Comparison of ENCODE assay signal across 16 cellular contexts in the genomic region with DNA sequence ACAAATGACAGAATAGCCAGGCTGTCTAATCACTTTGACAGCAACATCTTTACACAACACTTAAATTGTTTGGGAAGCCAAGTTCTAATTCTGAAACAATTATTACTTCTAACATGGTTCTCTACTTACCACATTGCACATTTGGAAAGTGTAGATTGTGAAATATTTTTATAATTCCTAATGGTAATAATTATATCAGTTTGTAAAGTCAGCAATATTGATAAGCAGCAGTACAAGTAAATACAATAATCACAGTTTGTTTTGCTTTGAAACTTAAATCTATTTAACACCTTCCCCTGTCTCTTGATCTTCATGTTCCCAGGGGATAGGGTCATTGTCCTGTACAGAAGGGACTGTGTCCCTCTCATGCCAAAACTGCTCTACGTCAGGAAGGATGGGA. TPM values are rescaled to one million over a fixed set of nuclear protein-coding genes. Genes with fewer than 3 reads are reported as not detected.
DNase-seq lines count a peak whose midpoint lies in the region; ATAC-seq and TF ChIP-seq lines count a peak whose summit lies in the region.
"Had no signal": no experiment of that assay in that cellular context is flagged by ENCODE, and none has a peak within 500 bp of the region (broad histone marks: within the 10 kb centered on the region; RNA-seq: fewer than 3 reads in every experiment).

No MANE protein-coding gene starts in this region.

- peak overlapping the region; percentile 6 for H3K27ac Mint-ChIP-seq in activated T-cell treated with anti-CD3 and anti-CD28 coated beads, Interleukin-2, amount 50 U/mL, for 24 hours
- peak overlapping the region in 3 of 5 experiments; percentile 7 to 56 (median 25) for H3K27ac Mint-ChIP-seq in brain
- H3K27ac Mint-ChIP-seq: CD8-positive, alpha-beta memory T cell; IgD-negative memory B cell had no signal

- no peaks in the 10 kb centered on the region for H3K4me1 Mint-ChIP-seq in activated T-cell treated with anti-CD3 and anti-CD28 coated beads, Interleukin-2, amount 50 U/mL, for 24 hours (ENCODE audit: low read depth)
- H3K4me1 Mint-ChIP-seq in activated T-cell treated with anti-CD3 and anti-CD28 coated beads, Interleukin-2, amount 50 U/mL, for 4 hours (ENCODE audit: low read depth): no peaks in the 10 kb centered on the region
- peaks cover 13% of the 10 kb centered on the region for H3K4me1 Mint-ChIP-seq in brain

- no peak overlapping the region for H3K4me3 Mint-ChIP-seq in activated T-cell treated with anti-CD3 and anti-CD28 coated beads, Interleukin-2, amount 50 U/mL, for 24 hours
- no peak overlapping the region for H3K4me3 Mint-ChIP-seq in activated T-cell treated with anti-CD3 and anti-CD28 coated beads, Interleukin-2, amount 50 U/mL, for 4 hours
- H3K4me3 Mint-ChIP-seq in brain: no peak overlapping the region
- H3K4me3 Mint-ChIP-seq: CD8-positive, alpha-beta memory T cell had no signal

- no peak overlapping the region for H3K4me2 ChIP-seq in HCT116 (ENCODE audit: low read length)
- H3K4me2 ChIP-seq: BLaER1 had no signal

- no peak overlapping the region for H3K9ac ChIP-seq in HCT116 (ENCODE audit: low read length)
- H3K9ac ChIP-seq: BLaER1 had no signal

- no peak for ATAC-seq in activated T-cell treated with anti-CD3 and anti-CD28 coated beads, Interleukin-2, amount 50 U/mL, for 4 hours
- peak; percentile 11; the same call in 1 of the 2 replicates for ATAC-seq in HCT116

- H3K27me3 ChIP-seq in HCT116 (ENCODE audit: insufficient read depth, low read length): no peaks in the 10 kb centered on the region
- H3K27me3 ChIP-seq: BLaER1 had no signal

- no peak for TF ChIP-seq CTCF in HCT116 (IDR thresholded peaks at IDR 0.05 in 2 of 3, conservative IDR thresholded peaks at IDR 0.05 in 1 of 3; ENCODE audit: borderline replicate concordance in 1 of 3, insufficient read depth in 1 of 3, low read depth in 2 of 3, low read length in 2 of 3)
- TF ChIP-seq CTCF in brain (conservative IDR thresholded peaks at IDR 0.05): no peak

- no peak overlapping the region for H3K27ac ChIP-seq in HCT116 (ENCODE audit: low read depth, low read length)
- peak overlapping the region; percentile 22 for H3K27ac ChIP-seq in temporal lobe (ENCODE audit: low read depth, low read length)
- H3K27ac ChIP-seq: 22Rv1, BLaER1 had no signal

- TF ChIP-seq POLR2A in HCT116 (IDR thresholded peaks at IDR 0.05; ENCODE audit: borderline replicate concordance, extremely low read depth, insufficient read depth, insufficient read length): no peak

- H3K4me1 ChIP-seq in HCT116 (ENCODE audit: control insufficient read depth in 1 of 2, insufficient read depth in 2 of 2, low read length in 2 of 2): no peaks in the 10 kb centered on the region
- H3K4me1 ChIP-seq: Caco-2 had no signal

- H3K27me3 Mint-ChIP-seq in activated T-cell treated with anti-CD3 and anti-CD28 coated beads, Interleukin-2, amount 50 U/mL, for 24 hours: peaks cover 2% of the 10 kb centered on the region
- peaks cover 6% of the 10 kb centered on the region for H3K27me3 Mint-ChIP-seq in activated T-cell treated with anti-CD3 and anti-CD28 coated beads, Interleukin-2, amount 50 U/mL, for 4 hours (ENCODE audit: low read depth)
- no peaks in the 10 kb centered on the region for H3K27me3 Mint-ChIP-seq in brain

- H3K9me2 ChIP-seq in HCT116 (ENCODE audit: insufficient read depth): no peaks in the 10 kb centered on the region

- TF ChIP-seq RAD21 in HCT116 (IDR thresholded peaks at IDR 0.05; ENCODE audit: low read depth): no peak

- intact Hi-C loops in HCT116 (cut with micrococcal nuclease): no loop called here

- no peaks in the 10 kb centered on the region for H3K9me3 ChIP-seq in HCT116 (ENCODE audit: control insufficient read depth in 1 of 2, insufficient read depth in 1 of 2, low read depth in 1 of 2, low read length in 2 of 2)
- H3K9me3 ChIP-seq: BLaER1, Caco-2 had no signal

- RAD21 ChIA-PET in HCT116 (lab: Charles Lee; ENCODE audit: low non-redundant PET in 1 of 2, low total read pairs in 2 of 2, uncharacterized antibody in 2 of 2, unreplicated experiment in 2 of 2): no interaction called here

- no peaks in the 10 kb centered on the region for H4K20me1 ChIP-seq in HCT116 (ENCODE audit: insufficient read depth)
- H4K20me1 ChIP-seq: BLaER1 had no signal

- H2AFZ ChIP-seq in HCT116 (ENCODE audit: low read depth, low read length, poor library complexity, severe bottlenecking): no peak overlapping the region

- peaks cover 42% of the 10 kb centered on the region for H3K36me3 Mint-ChIP-seq in activated T-cell treated with anti-CD3 and anti-CD28 coated beads, Interleukin-2, amount 50 U/mL, for 24 hours (ENCODE audit: low read depth)
- peaks cover 21% of the 10 kb centered on the region for H3K36me3 Mint-ChIP-seq in activated T-cell treated with anti-CD3 and anti-CD28 coated beads, Interleukin-2, amount 50 U/mL, for 4 hours (ENCODE audit: insufficient read depth)
- H3K36me3 Mint-ChIP-seq in brain: peaks cover 16% of the 10 kb centered on the region

- no peaks in the 10 kb centered on the region for H3K9me3 Mint-ChIP-seq in activated T-cell treated with anti-CD3 and anti-CD28 coated beads, Interleukin-2, amount 50 U/mL, for 24 hours
- H3K9me3 Mint-ChIP-seq in activated T-cell treated with anti-CD3 and anti-CD28 coated beads, Interleukin-2, amount 50 U/mL, for 4 hours: no peaks in the 10 kb centered on the region
- no peaks in the 10 kb centered on the region for H3K9me3 Mint-ChIP-seq in brain
- H3K9me3 Mint-ChIP-seq: CD8-positive, alpha-beta memory T cell; IgD-negative memory B cell had no signal

- peaks cover 16 to 21% of the 10 kb centered on the region in 2 experiments for H3K36me3 ChIP-seq in HCT116 (ENCODE audit: control insufficient read depth in 1 of 2, insufficient read depth in 2 of 2, low read length in 2 of 2)

- BruUV-seq in HCT116 (replicated peaks; lab: Mats Ljungman, UMichigan): no TSS peak

- no peak for DNase-seq in activated T-cell treated with anti-CD3 and anti-CD28 coated beads, Interleukin-2, amount 50 U/mL, for 24 hours
- DNase-seq in activated T-cell treated with anti-CD3 and anti-CD28 coated beads, Interleukin-2, amount 50 U/mL, for 4 hours: no peak
- DNase-seq in HCT116 (ENCODE audit: low read depth, low spot score) (no peak), RKO (ENCODE audit: low spot score) (no peak), T-helper 1 cell (no peak)
- DNase-seq: AML-193; Caco-2; CD8-positive, alpha-beta memory T cell; DND-41; GF-D8 had no signal

- POLR2A ChIA-PET in HCT116 (lab: Charles Lee): no interaction called here

- H3K79me2 ChIP-seq in HCT116 (ENCODE audit: insufficient read depth, low read length): no peaks in the 10 kb centered on the region

- no peak overlapping the region for H3K4me3 ChIP-seq in HCT116 (replicated peaks in 1 of 2; ENCODE audit: low read depth in 1 of 2, low read length in 2 of 2)
- H3K4me3 ChIP-seq: BLaER1 had no signal

- CTCF ChIA-PET in HCT116 (lab: Charles Lee): interaction anchor here (2.0 kb wide), 1 partner anchor 19 kb away, joined by 4 read pairs; no protein-coding TSS in a partner anchor

TF ChIP-seq in HCT116, 20 proteins besides CTCF, POLR2A, EP300 and RAD21:
- no peak for TF ChIP-seq ZFX (IDR thresholded peaks at IDR 0.05)

RNA-seq across cellular contexts. Expression of a gene that starts 1.4 kb away (rescaled TPM):
- total RNA-seq in activated T-cell treated with anti-CD3 and anti-CD28 coated beads, Interleukin-2, amount 50 U/mL, for 4 hours: not detected
- not detected for total RNA-seq in HCT116 (2021; ENCODE audit: unreplicated experiment)
- polyA plus RNA-seq in HCT116 (2012): not detected in 2 replicates
- not detected for polyA plus RNA-seq in brain (ENCODE audit: insufficient read depth, low read depth, low replicate concordance)
- 0.25 TPM for total RNA-seq in temporal lobe
- total RNA-seq: Caco-2; CD8-positive, alpha-beta memory T cell; H1 had no signal
- polyA plus RNA-seq: CD8-positive, alpha-beta memory T cell; IgD-negative memory B cell had no signal
